ENCODE assay signal across 8 cellular contexts in the genomic region with DNA sequence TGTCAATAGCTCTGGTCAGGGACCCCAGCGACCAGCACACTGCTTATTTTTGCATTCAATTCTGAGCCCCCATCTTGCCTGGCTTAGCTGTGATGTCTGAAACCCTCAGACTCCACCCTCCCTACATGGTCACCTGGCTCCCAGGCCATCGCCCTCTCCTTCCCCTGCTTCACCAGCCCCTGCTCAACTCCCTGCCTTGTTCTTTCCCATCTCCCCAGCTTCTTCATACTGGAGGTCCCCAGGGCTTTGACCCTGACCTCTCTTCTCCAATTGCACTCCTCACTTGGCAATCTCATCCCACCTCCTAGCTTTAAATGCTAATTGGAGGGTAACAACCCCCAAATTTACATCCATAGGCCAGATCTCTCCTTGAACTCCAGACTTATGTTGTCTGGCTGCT.
"Had no signal": no experiment of that assay in that cellular context is flagged by ENCODE, and none has a peak within 500 bp of the region (broad histone marks: within the 10 kb centered on the region; RNA-seq: fewer than 3 reads in every experiment).

No MANE protein-coding gene starts in this region.

- ATAC-seq: GM12878 had no signal

- FAIRE-seq: G401.6, GM12878, GM12891, GM12892, GM18507, GM19239 had no signal

- DNase-seq: GDM1, GF-D8 had no signal

- H3K4me3 ChIP-seq: GM12878 had no signal
